8 cellular contexts compared by ENCODE assay signal in genomic region chr15:75844629-75845390, GRCh38. TPM values are rescaled to one million over a fixed set of nuclear protein-coding genes. Genes with fewer than 3 reads are reported as not detected.
DNase-seq lines count a peak whose midpoint lies in the region; ATAC-seq, FAIRE-seq and TF ChIP-seq lines count a peak whose summit lies in the region.

No MANE protein-coding gene starts in this region.

- in situ Hi-C loops in HepG2 (cut with HindIII; ENCODE audit: extremely low pct_ligation_motif_present, low pct_unique_long_range_greater_than_20kb) (no loop called here), ACHN (cut with HindIII; ENCODE audit: low pct_ligation_motif_present, low pct_unique_long_range_greater_than_20kb, low sequenced_read_pairs) (no loop called here)

- H3K4me3 ChIP-seq in heart right ventricle = peak overlapping the region; percentile 63 to 95 (median 85)
- H3K4me3 ChIP-seq in adrenal gland = peak overlapping the region; percentile 22 to 96 (median 90)
- peak overlapping the region; percentile 69 to 85 (median 83) for H3K4me3 ChIP-seq in HepG2 (replicated peaks in 1 of 3; ENCODE audit: insufficient read depth in 1 of 3, low read depth in 2 of 3, low read length in 3 of 3)

- H3K27ac Mint-ChIP-seq in type B pancreatic cell = peak overlapping the region; percentile 93

- no peaks in the 10 kb centered on the region for H3K9me3 ChIP-seq in heart right ventricle
- H3K9me3 ChIP-seq in adrenal gland (replicated peaks in 1 of 3) = no peaks in the 10 kb centered on the region
- H3K9me3 ChIP-seq in HepG2 (ENCODE audit: low read length) = no peaks in the 10 kb centered on the region

- H3K27ac ChIP-seq in heart right ventricle (peak overlapping the region in 7 of 10 donors; percentile 93 to 97 (median 96)), adrenal gland (peak overlapping the region in 4 of 5 donors; percentile 81 to 96 (median 88)), HepG2 (ENCODE audit: extremely low read length, insufficient read depth, low read length) (no peak overlapping the region)

- peaks cover 49% of the 10 kb centered on the region for H3K4me1 Mint-ChIP-seq in type B pancreatic cell (ENCODE audit: unreplicated experiment)

- no peak for FAIRE-seq in HepG2 (lab: Jason Lieb, UNC)

- H3K4me3 Mint-ChIP-seq in type B pancreatic cell = peak overlapping the region; percentile 91

- no peak for TF ChIP-seq RAD21 in HepG2 (CRISPR knock-in tag; IDR thresholded peaks at IDR 0.05)

- DNase-seq in heart right ventricle = no peak
- DNase-seq in left ventricle myocardium superior = no peak
- no peak for DNase-seq in adrenal gland
- no peak for DNase-seq in HepG2 (ENCODE audit: low spot score)
- DNase-seq in type B pancreatic cell (ENCODE audit: extremely low spot score, unreplicated experiment) = no peak
- DNase-seq in mucosa of gallbladder (ENCODE audit: low spot score) = no peak
- DNase-seq in ACHN = no peak

- ATAC-seq in heart right ventricle = no peak
- no peak for ATAC-seq in left ventricle myocardium superior
- no peak for ATAC-seq in HepG2
- ATAC-seq in GM21390 (IDR thresholded peaks at IDR 0.05; ENCODE audit: unreplicated experiment) = no peak

- WGBS in heart right ventricle, 2 donors = 45 to 50% methylated on average over 14 of the region's 14 CpGs
- 45 to 51% (median 45%) methylated on average over 14 of the region's 14 CpGs for WGBS in adrenal gland, 4 donors
- 66% methylated on average over 14 of the region's 14 CpGs for WGBS in HepG2 (ENCODE audit: low lambda C conversion rate)

- H3K79me2 ChIP-seq in HepG2 (ENCODE audit: insufficient read depth, low read length) = peaks cover 53% of the 10 kb centered on the region

- H4K20me1 ChIP-seq in HepG2 (ENCODE audit: insufficient read depth, low read length) = no peaks in the 10 kb centered on the region; the same call in 1 of the 2 replicates

- H3K27me3 Mint-ChIP-seq in type B pancreatic cell = peaks cover 13% of the 10 kb centered on the region

- no peaks in the 10 kb centered on the region for H3K27me3 ChIP-seq in heart right ventricle
- H3K27me3 ChIP-seq in adrenal gland = no peaks in the 10 kb centered on the region
- H3K27me3 ChIP-seq in HepG2 (ENCODE audit: control insufficient read depth in 1 of 2, insufficient read depth in 2 of 2, low read length in 2 of 2) = peaks cover 0 to 14% of the 10 kb centered on the region in 2 experiments; a peak in 2 of 5 replicates

- H3K4me1 ChIP-seq in heart right ventricle (peaks cover 0 to 75% (median 61%) of the 10 kb centered on the region in 9 donors), adrenal gland (replicated peaks in 1 of 2) (peaks cover 26 to 56% of the 10 kb centered on the region in 2 donors), HepG2 (ENCODE audit: insufficient read depth, low read length) (peaks cover 45% of the 10 kb centered on the region)

- POLR2A ChIA-PET in HepG2 (lab: Yijun Ruan, JAX) = interaction anchor here (1.9 to 2.7 kb wide), 2 partner anchors 10 to 59 kb away, joined by 7 to 8 read pairs; partner anchors contain the start of gene FBXO22

- no peak overlapping the region for H2AFZ ChIP-seq in HepG2 (ENCODE audit: low read length)

- no peaks in the 10 kb centered on the region for H3K9me3 Mint-ChIP-seq in type B pancreatic cell

- H3K4me2 ChIP-seq in HepG2 (ENCODE audit: low read depth, low read length) = peak overlapping the region; percentile 95

- CTCF ChIA-PET in HepG2 (lab: Yijun Ruan, JAX; ENCODE audit: low intra/inter-chr PET ratio, low total read pairs) = no interaction called here

- TF ChIP-seq POLR2A in adrenal gland (IDR thresholded peaks at IDR 0.05) (no peak), HepG2 (IDR thresholded peaks at IDR 0.05; ENCODE audit: insufficient read depth in 1 of 2, low read depth in 2 of 2, low read length in 2 of 2) (no peak)

- H3K36me3 ChIP-seq in heart right ventricle (peaks cover 0 to 4% (median 0%) of the 10 kb centered on the region in 9 donors), adrenal gland (replicated peaks in 1 of 2) (no peaks in the 10 kb centered on the region), HepG2 (replicated peaks in 1 of 2; ENCODE audit: control insufficient read depth in 1 of 2, insufficient read depth in 2 of 2, low read length in 2 of 2) (no peaks in the 10 kb centered on the region; a peak in 1 of 5 replicates)

- BruUV-seq in HepG2 (replicated peaks; lab: Mats Ljungman, UMichigan) = TSS peak; percentile 63

- no peak for TF ChIP-seq EP300 in HepG2 (IDR thresholded peaks at IDR 0.05; ENCODE audit: low read depth in 2 of 2, low read length in 2 of 2)
- no peak for TF ChIP-seq EP300 in HepG2 (CRISPR knock-in tag; IDR thresholded peaks at IDR 0.05; ENCODE audit: borderline replicate concordance)

- TF ChIP-seq CTCF in heart right ventricle (IDR thresholded peaks at IDR 0.05) = no peak
- TF ChIP-seq CTCF in adrenal gland (IDR thresholded peaks at IDR 0.05) = no peak
- no peak for TF ChIP-seq CTCF in HepG2 (CRISPR knock-in tag; IDR thresholded peaks at IDR 0.05)
- no peak for TF ChIP-seq CTCF in type B pancreatic cell (conservative IDR thresholded peaks at IDR 0.05)

- peak overlapping the region; percentile 79 for H3K9ac ChIP-seq in HepG2 (ENCODE audit: insufficient read depth, low read depth, low read length)

- H3K36me3 Mint-ChIP-seq in type B pancreatic cell = peaks cover 31% of the 10 kb centered on the region

- intact Hi-C loops in heart right ventricle (cut with DNase I) = loop anchor here in 4 of 10 donors (5.0 to 10.0 kb wide), 2 partner anchors 57 to 60 kb away; partner anchors contain the start of gene FBXO22 (in 4 of the 4)
- intact Hi-C loops in left ventricle myocardium superior (cut with micrococcal nuclease) = no loop called here
- intact Hi-C loops in adrenal gland (cut with DNase I) = no loop called here
- intact Hi-C loops in HepG2 (cut with micrococcal nuclease; ENCODE audit: unreplicated experiment) = loop anchor here (10.0 kb wide), 1 partner anchor 60 kb away; the partner anchor contains the start of gene FBXO22

RNA-seq across cellular contexts. Expression of gene UBE2Q2, which starts 1.6 kb away (rescaled TPM):
- total RNA-seq in heart right ventricle (10 to 100 TPM; 16.0 to 36.5 (median 25.3) TPM), left ventricle myocardium superior (21.2 TPM), adrenal gland (10 to 100 TPM; 35.0 to 76.7 (median 46.5) TPM), HepG2 (2016; rRNA removed; fragmentation: Illumina TruSeq; extraction: Trizol) (20.1 and 20.4 TPM in 2 replicates), type B pancreatic cell (ENCODE audit: low replicate concordance) (26.7 and 31.3 TPM in 2 replicates), mucosa of gallbladder (33.7 TPM)
- polyA plus RNA-seq in heart right ventricle (10 to 100 TPM; 12.5 to 24.3 TPM), adrenal gland (10 to 100 TPM; 18.7 to 49.8 (median 36.6) TPM), HepG2 (2011; rRNA removed) (10.6 and 11.4 TPM in 2 replicates)
- 28.3 and 29.7 TPM in 2 replicates for total RNA-seq in HepG2 (2016; cell fraction: cytosol; rRNA removed; fragmentation: Illumina TruSeq; extraction: Trizol; ENCODE audit: low read depth)
- total RNA-seq in HepG2 (2016; cell fraction: insoluble cytoplasmic fraction; rRNA removed; fragmentation: Illumina TruSeq; extraction: Trizol) = 19.0 and 20.4 TPM in 2 replicates
- 41.0 and 48.0 TPM in 2 replicates for total RNA-seq in HepG2 (2016; cell fraction: membrane; rRNA removed; fragmentation: Illumina TruSeq; extraction: Trizol)
- total RNA-seq in HepG2 (2016; cell fraction: nucleus; rRNA removed; fragmentation: Illumina TruSeq; extraction: Trizol) = 14.5 and 16.7 TPM in 2 replicates
- polyA plus RNA-seq in HepG2 (2011; cell fraction: cytosol; rRNA removed) = 4.6 and 8.2 TPM in 2 replicates
- polyA plus RNA-seq in HepG2 (2011; cell fraction: nucleus; rRNA removed) = 8.9 and 9.8 TPM in 2 replicates
- 12.2 and 12.6 TPM in 2 replicates for polyA plus RNA-seq in HepG2 (2012)
- 21.3 and 23.2 TPM in 2 replicates for polyA plus RNA-seq in HepG2 (2016; cell fraction: cytosol; fragmentation: Illumina TruSeq; extraction: Trizol; ENCODE audit: low read depth)
- polyA plus RNA-seq in HepG2 (2016; cell fraction: insoluble cytoplasmic fraction; fragmentation: Illumina TruSeq; extraction: Trizol; ENCODE audit: low read depth) = 18.6 and 19.5 TPM in 2 replicates
- polyA plus RNA-seq in HepG2 (2016; cell fraction: membrane; fragmentation: Illumina TruSeq; extraction: Trizol; ENCODE audit: low read depth) = 34.5 and 36.1 TPM in 2 replicates
- 20.5 and 22.4 TPM in 2 replicates for polyA plus RNA-seq in HepG2 (2016; cell fraction: nucleus; fragmentation: Illumina TruSeq; extraction: Trizol; ENCODE audit: insufficient read depth, low read depth)
- polyA minus RNA-seq in HepG2 (2011; rRNA and poly(A)+ RNA removed; ENCODE audit: low replicate concordance) = 4.1 and 10.7 TPM in 2 replicates
- polyA minus RNA-seq in HepG2 (2011; cell fraction: cytosol; rRNA and poly(A)+ RNA removed) = 6.2 and 12.2 TPM in 2 replicates
- 17.4 and 17.5 TPM in 2 replicates for polyA minus RNA-seq in HepG2 (2011; cell fraction: nucleus; rRNA and poly(A)+ RNA removed)

RNA-seq across cellular contexts. Expression of gene FBXO22, which starts 58.9 kb away (rescaled TPM):
- total RNA-seq in heart right ventricle (10 to 100 TPM; 15.6 to 23.4 (median 18.6) TPM), left ventricle myocardium superior (23.3 TPM), adrenal gland (10 to 100 TPM; 16.6 to 40.8 (median 26.4) TPM), HepG2 (2016; rRNA removed; fragmentation: Illumina TruSeq; extraction: Trizol) (112 and 179 TPM in 2 replicates), type B pancreatic cell (ENCODE audit: low replicate concordance) (47.1 and 49.9 TPM in 2 replicates), mucosa of gallbladder (29.1 TPM)
- polyA plus RNA-seq in heart right ventricle (10 to 100 TPM in 1 of 2 donors, 1 to 10 TPM in 1; 3.8 to 15.0 TPM), adrenal gland (10 to 100 TPM in 1 of 3 donors, 1 to 10 TPM in 2; 5.1 to 28.7 (median 5.4) TPM), HepG2 (2011; rRNA removed) (42.5 and 45.7 TPM in 2 replicates)
- 21.5 and 24.9 TPM in 2 replicates for total RNA-seq in HepG2 (2016; cell fraction: cytosol; rRNA removed; fragmentation: Illumina TruSeq; extraction: Trizol; ENCODE audit: low read depth)
- 120 and 197 TPM in 2 replicates for total RNA-seq in HepG2 (2016; cell fraction: insoluble cytoplasmic fraction; rRNA removed; fragmentation: Illumina TruSeq; extraction: Trizol)
- total RNA-seq in HepG2 (2016; cell fraction: membrane; rRNA removed; fragmentation: Illumina TruSeq; extraction: Trizol) = 48.5 and 56.0 TPM in 2 replicates
- 74.1 and 87.3 TPM in 2 replicates for total RNA-seq in HepG2 (2016; cell fraction: nucleus; rRNA removed; fragmentation: Illumina TruSeq; extraction: Trizol)
- 29.7 and 36.0 TPM in 2 replicates for polyA plus RNA-seq in HepG2 (2011; cell fraction: cytosol; rRNA removed)
- polyA plus RNA-seq in HepG2 (2011; cell fraction: nucleus; rRNA removed) = 27.8 and 32.3 TPM in 2 replicates
- polyA plus RNA-seq in HepG2 (2012) = 49.1 and 62.3 TPM in 2 replicates
- 22.4 and 27.7 TPM in 2 replicates for polyA plus RNA-seq in HepG2 (2016; cell fraction: cytosol; fragmentation: Illumina TruSeq; extraction: Trizol; ENCODE audit: low read depth)
- 149 and 155 TPM in 2 replicates for polyA plus RNA-seq in HepG2 (2016; cell fraction: insoluble cytoplasmic fraction; fragmentation: Illumina TruSeq; extraction: Trizol; ENCODE audit: low read depth)
- 36.1 and 39.4 TPM in 2 replicates for polyA plus RNA-seq in HepG2 (2016; cell fraction: membrane; fragmentation: Illumina TruSeq; extraction: Trizol; ENCODE audit: low read depth)
- 78.1 and 88.1 TPM in 2 replicates for polyA plus RNA-seq in HepG2 (2016; cell fraction: nucleus; fragmentation: Illumina TruSeq; extraction: Trizol; ENCODE audit: insufficient read depth, low read depth)
- polyA minus RNA-seq in HepG2 (2011; rRNA and poly(A)+ RNA removed; ENCODE audit: low replicate concordance) = 79.9 and 90.6 TPM in 2 replicates
- polyA minus RNA-seq in HepG2 (2011; cell fraction: cytosol; rRNA and poly(A)+ RNA removed) = 46.8 and 48.9 TPM in 2 replicates
- polyA minus RNA-seq in HepG2 (2011; cell fraction: nucleus; rRNA and poly(A)+ RNA removed) = 61.4 and 66.2 TPM in 2 replicates
